Comparison of ENCODE assay signal across 19 cellular contexts in genomic region chr10:78807504-78808202, GRCh38.
"Had no signal": no experiment of that assay in that cellular context is flagged by ENCODE, and none has a peak within 500 bp of the region (broad histone marks: within the 10 kb centered on the region; RNA-seq: fewer than 3 reads in every experiment).

No MANE protein-coding gene starts in this region.

- H3K4me3 Mint-ChIP-seq: activated CD4-positive, alpha-beta T cell treated with anti-CD3 and anti-CD28 coated beads, Interleukin-2, amount 10 ng/mL, durations not matched to agents 7 days and 5 days; activated naive CD8-positive, alpha-beta T cell treated with anti-CD3 and anti-CD28 coated beads, Interleukin-2, amount 10 ng/mL, durations not matched to agents 7 days and 5 days; immature natural killer cell; naive thymus-derived CD4-positive, alpha-beta T cell had no signal

- H3K27ac ChIP-seq: brain microvascular endothelial cell, foreskin keratinocyte, psoas muscle, right lobe of liver, stomach, thoracic aorta had no signal

- H3K27me3 ChIP-seq: right lobe of liver, stomach had no signal

- H3K9me3 ChIP-seq: lower lobe of right lung, mucosa of descending colon, psoas muscle, right lobe of liver, stomach, thoracic aorta had no signal

- H3K36me3 Mint-ChIP-seq: activated naive CD8-positive, alpha-beta T cell treated with anti-CD3 and anti-CD28 coated beads, Interleukin-2, amount 10 ng/mL, durations not matched to agents 7 days and 5 days; immature natural killer cell; naive thymus-derived CD4-positive, alpha-beta T cell had no signal

- H3K9me3 Mint-ChIP-seq: activated CD4-positive, alpha-beta T cell treated with anti-CD3 and anti-CD28 coated beads, Interleukin-2, amount 10 ng/mL, durations not matched to agents 7 days and 5 days; activated naive CD8-positive, alpha-beta T cell treated with anti-CD3 and anti-CD28 coated beads, Interleukin-2, amount 10 ng/mL, durations not matched to agents 7 days and 5 days; immature natural killer cell had no signal

- DNase-seq: activated CD4-positive, alpha-beta T cell treated with anti-CD3 and anti-CD28 coated beads, Interleukin-2, amount 10 ng/mL, durations not matched to agents 7 days and 5 days; activated CD8-positive, alpha-beta memory T cell treated with anti-CD3 and anti-CD28 coated beads, Interleukin-2, amount 50 U/mL, for 48 hours; activated gamma-delta T cell treated with Interleukin-2 at 50 U/mL for 16 hours; activated naive CD8-positive, alpha-beta T cell treated with anti-CD3 and anti-CD28 coated beads, Interleukin-2, amount 10 ng/mL, durations not matched to agents 7 days and 5 days; brain microvascular endothelial cell; cerebellar nuclear complex; effector memory CD4-positive, alpha-beta T cell; glutamatergic neuron; immature natural killer cell; left cardiac atrium; lower lobe of right lung; mucosa of descending colon; naive thymus-derived CD4-positive, alpha-beta T cell; nucleus accumbens; psoas muscle; right lobe of liver; stomach had no signal

- H3K27ac Mint-ChIP-seq: activated CD4-positive, alpha-beta T cell treated with anti-CD3 and anti-CD28 coated beads, Interleukin-2, amount 10 ng/mL, durations not matched to agents 7 days and 5 days; activated naive CD8-positive, alpha-beta T cell treated with anti-CD3 and anti-CD28 coated beads, Interleukin-2, amount 10 ng/mL, durations not matched to agents 7 days and 5 days; immature natural killer cell; naive thymus-derived CD4-positive, alpha-beta T cell had no signal

- ATAC-seq: foreskin keratinocyte; left cardiac atrium; lower lobe of right lung; naive thymus-derived CD4-positive, alpha-beta T cell; psoas muscle; right lobe of liver had no signal

- H3K4me3 ChIP-seq: lower lobe of right lung, mucosa of descending colon, psoas muscle, right lobe of liver, stomach, thoracic aorta had no signal

- H3K4me1 ChIP-seq: foreskin keratinocyte, right lobe of liver had no signal

- H3K4me1 Mint-ChIP-seq: activated CD4-positive, alpha-beta T cell treated with anti-CD3 and anti-CD28 coated beads, Interleukin-2, amount 10 ng/mL, durations not matched to agents 7 days and 5 days; activated naive CD8-positive, alpha-beta T cell treated with anti-CD3 and anti-CD28 coated beads, Interleukin-2, amount 10 ng/mL, durations not matched to agents 7 days and 5 days; immature natural killer cell had no signal

- H3K36me3 ChIP-seq: brain microvascular endothelial cell, lower lobe of right lung, right lobe of liver, stomach, thoracic aorta had no signal
